ENCODE assay signal across 19 cellular contexts in genomic region chr14:88212691-88213090, GRCh38.
"Had no signal": no experiment of that assay in that cellular context is flagged by ENCODE, and none has a peak within 500 bp of the region (broad histone marks: within the 10 kb centered on the region; RNA-seq: fewer than 3 reads in every experiment).

No MANE protein-coding gene starts in this region.

- H3K4me1 ChIP-seq: left ventricle myocardium inferior, lower lobe of right lung, spleen, tibial artery, upper lobe of left lung, uterus had no signal

- H3K9me3 ChIP-seq: left ventricle myocardium inferior, lower lobe of right lung, spleen, tibial artery, upper lobe of left lung, uterus had no signal

- DNase-seq: effector CD8-positive, alpha-beta T cell; foreskin melanocyte; head of caudate nucleus; kidney; left cardiac atrium; left ventricle myocardium inferior; lower lobe of right lung; natural killer cell; posterior cingulate gyrus; spleen; stimulated activated CD4-positive, alpha-beta T cell treated with anti-CD3 and anti-CD28 coated beads, Interleukin-15, amount 100 ng/mL, for 24 hours; stimulated activated CD4-positive, alpha-beta T cell treated with anti-CD3 and anti-CD28 coated beads, Interleukin-1b, Interleukin-23, amount 100 ng/mL, for 48 hours; stimulated activated CD4-positive, alpha-beta T cell treated with anti-CD3 and anti-CD28 coated beads, Interleukin-4, amount 100 ng/mL, for 24 hours; tibial artery; upper lobe of left lung; uterus had no signal

- H3K4me3 ChIP-seq: hepatocyte, left ventricle myocardium inferior, lower lobe of right lung, spleen, tibial artery, upper lobe of left lung, uterus had no signal

- H3K27ac ChIP-seq: hepatocyte, left ventricle myocardium inferior, lower lobe of right lung, spleen, tibial artery, upper lobe of left lung, uterus had no signal

- H3K27me3 ChIP-seq: hepatocyte, upper lobe of left lung, uterus had no signal

- H3K36me3 ChIP-seq: left ventricle myocardium inferior, lower lobe of right lung, spleen, tibial artery, upper lobe of left lung, uterus had no signal

- ATAC-seq: left cardiac atrium; lower lobe of right lung; natural killer cell; sciatic nerve; stimulated activated memory B cell treated with anti-CD40 and anti-IgM and Interleukin-4, amounts not matched to agents 10 μg/mL and 1 μg/mL and 100 μg/mL, for 72 hours had no signal
